Comparison of ENCODE assay signal across 1 cellular context in genomic region chr1:35001743-35002142, GRCh38.
TF ChIP-seq lines count a peak whose summit lies in the region.

No MANE protein-coding gene starts in this region.

TF ChIP-seq in SK-N-SH, 30 proteins besides CTCF, POLR2A, EP300 and RAD21 (continued from another document):
- TF ChIP-seq ZBTB33 (IDR thresholded peaks at IDR 0.05; ENCODE audit: borderline replicate concordance, low read depth): no peak
- TF ChIP-seq CHD2 (IDR thresholded peaks at IDR 0.05; ENCODE audit: low read length, partially characterized antibody): no peak
- no peak for TF ChIP-seq TEAD4 (IDR thresholded peaks at IDR 0.05; ENCODE audit: borderline replicate concordance, insufficient read depth)
- TF ChIP-seq IRF3 (IDR thresholded peaks at IDR 0.05; ENCODE audit: low read depth, low read length): no peak
- no peak for TF ChIP-seq MAX (IDR thresholded peaks at IDR 0.05; ENCODE audit: low read depth)
- TF ChIP-seq YY1 (IDR thresholded peaks at IDR 0.05; ENCODE audit: low read depth): no peak
- TF ChIP-seq FOXJ3 (CRISPR knock-in tag; IDR thresholded peaks at IDR 0.05): no peak
- TF ChIP-seq POLR2AphosphoS5 (IDR thresholded peaks at IDR 0.05; ENCODE audit: low read depth, low read length): no peak
- no peak for TF ChIP-seq SMC3 (IDR thresholded peaks at IDR 0.05; ENCODE audit: low read depth, low read length)
